9 cellular contexts compared by ENCODE assay signal in the genomic region with DNA sequence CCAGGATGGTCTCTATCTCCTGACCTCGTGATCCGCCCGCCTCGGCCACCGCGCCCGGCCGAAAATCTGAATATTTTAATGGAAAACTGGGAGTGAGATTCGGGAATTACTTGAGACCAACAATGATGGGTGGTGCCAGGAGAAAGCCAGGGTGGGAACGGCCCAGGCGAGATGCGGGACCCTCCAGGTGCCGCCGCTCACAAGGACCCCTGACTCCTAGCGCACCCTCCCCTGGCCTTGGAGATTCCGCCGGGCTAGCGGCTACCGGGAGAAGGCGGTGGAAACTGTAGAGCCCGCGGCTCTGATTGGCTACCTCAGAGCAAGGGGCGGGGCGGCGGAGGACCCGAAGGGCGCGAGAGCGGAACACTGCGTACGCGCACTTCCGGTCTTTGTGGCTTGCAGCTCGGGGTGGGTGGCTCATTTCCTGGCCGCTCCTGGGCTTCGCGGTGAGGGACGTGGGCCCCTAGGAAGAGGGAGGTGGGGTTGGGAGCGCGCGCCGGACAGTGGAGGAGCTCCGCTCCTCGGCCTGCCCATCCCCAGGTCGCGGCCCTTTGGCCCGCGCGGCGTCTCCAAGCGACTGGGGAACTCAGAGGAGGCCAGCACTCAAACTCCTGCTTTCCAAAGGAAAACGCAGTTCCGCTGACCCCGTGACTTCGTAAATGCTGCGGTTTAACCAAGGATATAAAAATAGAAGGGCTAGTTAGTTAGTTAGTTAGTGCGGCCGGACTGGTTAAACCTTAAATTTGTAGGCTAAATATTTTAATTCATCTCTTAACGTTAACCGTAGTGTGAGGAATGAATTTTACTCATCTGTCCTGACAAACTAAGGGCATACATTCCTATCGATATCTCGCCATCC. TPM values are rescaled to one million over a fixed set of nuclear protein-coding genes. Genes with fewer than 3 reads are reported as not detected.
DNase-seq lines count a peak whose midpoint lies in the region; ATAC-seq, FAIRE-seq and TF ChIP-seq lines count a peak whose summit lies in the region.
"Had no signal": no experiment of that assay in that cellular context is flagged by ENCODE, and none has a peak within 500 bp of the region (broad histone marks: within the 10 kb centered on the region; RNA-seq: fewer than 3 reads in every experiment).

ZNF397 (plus strand) TSS at position 371 of the 859 bp plus-strand sequence. CDS start 1,437 bp downstream, outside the sequence.

- no peak for FAIRE-seq in keratinocyte (lab: Jason Lieb, UNC)
- FAIRE-seq: TTC549 had no signal

- H3K4me2 ChIP-seq in keratinocyte (ENCODE audit: control insufficient read depth, extremely low read depth, insufficient read depth, low read depth, low read length): peak within 1 kb of the TSS; percentile 84

- no peaks in the 10 kb centered on the region for H4K20me1 ChIP-seq in keratinocyte (ENCODE audit: control insufficient read depth, extremely low read depth, insufficient read depth, low read length)

- H2AFZ ChIP-seq in keratinocyte (ENCODE audit: control insufficient read depth, low read length): peak within 1 kb of the TSS; percentile 94

- H3K4me3 ChIP-seq in AG09309 (ENCODE audit: control insufficient read depth, low read depth, low read length): peak within 1 kb of the TSS; percentile 79
- H3K4me3 ChIP-seq in keratinocyte (ENCODE audit: control insufficient read depth in 2 of 3, extremely low read depth in 1 of 3, insufficient read depth in 2 of 3, low read depth in 1 of 3, low read length in 3 of 3): peak within 1 kb of the TSS; percentile 70 to 83 (median 71)

- DNase-seq in AG09309 (ENCODE audit: low read depth) (peak; percentile 80), NCI-H446 (lab: John Stamatoyannopoulos, UW) (peak; percentile 83 to 95), cerebellar nuclear complex (lab: John Stamatoyannopoulos, UW) (peak; percentile 73 to 95), keratinocyte (ENCODE audit: low read depth, low spot score) (peak; percentile 41)
- peak; percentile 96 for DNase-seq in activated CD4-positive, CD25-positive, alpha-beta regulatory T cell treated with anti-CD3 and anti-CD28 coated beads, Interleukin-2, amount 50 U/mL, for 72 hours
- DNase-seq in stimulated activated CD4-positive, alpha-beta T cell treated with anti-CD3 and anti-CD28 coated beads, Interleukin-15, amount 100 ng/mL, for 1 hour (ENCODE audit: low read depth in 1 of 2, low spot score in 1 of 2): peak; percentile 89 to 95

- peak; percentile 99 for ATAC-seq in GM19025 (IDR thresholded peaks at IDR 0.05; ENCODE audit: low read depth, unreplicated experiment)
- peak; percentile 99 for ATAC-seq in HG03342 (IDR thresholded peaks at IDR 0.05; ENCODE audit: unreplicated experiment)

- H3K27me3 ChIP-seq in keratinocyte (ENCODE audit: control insufficient read depth, extremely low read depth, insufficient read depth, low read length): no peaks in the 10 kb centered on the region

- H3K4me1 ChIP-seq in keratinocyte (ENCODE audit: control insufficient read depth, extremely low read depth, insufficient read depth, low read length): peaks cover 4% of the 10 kb centered on the region

- H3K9ac ChIP-seq in keratinocyte (ENCODE audit: control insufficient read depth, extremely low read depth, insufficient read depth, low read length): peak within 1 kb of the TSS; percentile 83

- peaks cover 21% of the 10 kb centered on the region for H3K9me3 ChIP-seq in keratinocyte (ENCODE audit: control insufficient read depth, low read depth, low read length)

- dilution Hi-C loops in keratinocyte (cut with MboI; ENCODE audit: extremely low pct_ligation_motif_present, low sequenced_read_pairs): no loop called here

- H3K9me1 ChIP-seq in keratinocyte (ENCODE audit: control insufficient read depth, extremely low read depth, insufficient read depth, low read length): no peaks in the 10 kb centered on the region

- peaks cover 7% of the 10 kb centered on the region for H3K79me2 ChIP-seq in keratinocyte (ENCODE audit: control insufficient read depth, insufficient read depth, low read length)

- TF ChIP-seq CTCF in AG09309 (IDR thresholded peaks at IDR 0.05; ENCODE audit: control insufficient read depth, insufficient read depth, low read depth, low read length, missing control alignments) (no peak), keratinocyte (optimal IDR thresholded peaks at IDR 0.05 in 1 of 3, IDR thresholded peaks at IDR 0.05 in 1 of 3, conservative IDR thresholded peaks at IDR 0.05 in 1 of 3; ENCODE audit: extremely low read depth in 1 of 3, insufficient read depth in 2 of 3, low read length in 3 of 3) (no peak)

- H3K36me3 ChIP-seq in keratinocyte (ENCODE audit: control insufficient read depth in 2 of 2, extremely low read depth in 1 of 2, insufficient read depth in 2 of 2, low read length in 2 of 2): peaks cover 24 to 35% of the 10 kb centered on the region in 2 experiments

- H3K27ac ChIP-seq in keratinocyte (ENCODE audit: control insufficient read depth, insufficient read depth, low read length): peak within 1 kb of the TSS; percentile 86

RNA-seq across cellular contexts. Expression of gene ZNF397, which starts in this region (rescaled TPM):
- polyA plus RNA-seq in keratinocyte: 5.4 to 8.7 TPM (median 7.5 TPM) in 3 replicates
- 16.9 TPM for polyA plus RNA-seq in keratinocyte (2011; ENCODE audit: low read depth)
- 2.8 and 5.2 TPM in 2 replicates for polyA plus RNA-seq in keratinocyte (2011; cell fraction: cytosol; rRNA removed)
- 15.3 and 19.9 TPM in 2 replicates for polyA plus RNA-seq in keratinocyte (2011; cell fraction: nucleus; rRNA removed)
- polyA plus RNA-seq in keratinocyte (2012; ENCODE audit: low replicate concordance): 7.7 and 9.3 TPM in 2 replicates
- polyA minus RNA-seq in keratinocyte: 1.5 to 8.2 TPM (median 7.5 TPM) in 3 replicates
- polyA minus RNA-seq in keratinocyte (2011; cell fraction: cytosol; rRNA and poly(A)+ RNA removed): 5.6 TPM
- 6.3 and 11.7 TPM in 2 replicates for polyA minus RNA-seq in keratinocyte (2011; cell fraction: nucleus; rRNA and poly(A)+ RNA removed)

Comparison
In these comparisons a context has a peak if more than half of its experiments do, and no peak if none do; other contexts are left out.
1. Peak in every context shown above with its lines: DNase-seq, ATAC-seq, H3K4me3 ChIP-seq and H3K27ac ChIP-seq.
2. DNase-seq: peak in every context shown above with its lines; median percentile 96 in activated CD4-positive, CD25-positive, alpha-beta regulatory T cell treated with anti-CD3 and anti-CD28 coated beads, Interleukin-2, amount 50 U/mL, for 72 hours; 92 in stimulated activated CD4-positive, alpha-beta T cell treated with anti-CD3 and anti-CD28 coated beads, Interleukin-15, amount 100 ng/mL, for 1 hour; 89 in NCI-H446; 84 in cerebellar nuclear complex; 80 in AG09309; 41 in keratinocyte.